11 cellular contexts compared by ENCODE assay signal in the genomic region with DNA sequence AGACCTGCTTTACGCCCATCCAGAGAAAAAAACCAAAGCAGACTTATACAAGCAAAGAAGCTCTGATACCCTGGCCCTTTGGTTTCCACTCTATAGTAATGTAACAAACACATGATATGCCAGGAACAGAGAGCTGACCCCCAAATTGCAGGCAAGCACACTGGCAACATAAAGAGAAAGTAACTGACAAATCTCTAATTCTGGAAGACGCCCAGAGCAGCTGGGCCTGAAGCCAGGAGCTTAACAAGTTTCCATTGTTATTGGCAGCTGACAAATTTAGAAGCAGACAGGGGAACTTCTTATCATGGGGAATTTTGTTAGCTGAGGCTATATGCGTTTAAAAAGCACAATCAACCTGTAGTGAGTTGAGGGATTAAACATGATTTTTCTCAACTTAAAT.
A peak's percentile ranks its signal among the peaks of the same experiment; 100 is the strongest.
DNase-seq lines count a peak whose midpoint lies in the region; ATAC-seq, FAIRE-seq and TF ChIP-seq lines count a peak whose summit lies in the region.
"Had no signal": no experiment of that assay in that cellular context is flagged by ENCODE, and none has a peak within 500 bp of the region (broad histone marks: within the 10 kb centered on the region; RNA-seq: fewer than 3 reads in every experiment).

No MANE protein-coding gene starts in this region.

- H3K36me3 ChIP-seq in upper lobe of left lung = no peaks in the 10 kb centered on the region

- BruUV-seq in MCF 10A (replicated peaks; lab: Mats Ljungman, UMichigan) = no TSS peak

- no peaks in the 10 kb centered on the region for H3K27me3 ChIP-seq in upper lobe of left lung

- CTCF ChIA-PET in MCF 10A (lab: Yijun Ruan, JAX) = interaction anchor here (0.6 kb wide), 1 partner anchor 12 kb away, joined by 3 read pairs; no protein-coding TSS in a partner anchor

- H3K9me3 Mint-ChIP-seq in MCF 10A (ENCODE audit: unreplicated experiment) = no peaks in the 10 kb centered on the region

- DNase-seq in NCI-H2081 (lab: John Stamatoyannopoulos, UW) (peak; percentile 34 to 77), NCI-H2081 treated with DMSO at 0.1 percent for 48 hours (lab: John Stamatoyannopoulos, UW) (no peak), MCF 10A (ENCODE audit: unreplicated experiment) (peak; percentile 77), left kidney (ENCODE audit: low read depth, low spot score) (peak; percentile 12), upper lobe of left lung (peak in 1 of 2 donors; percentile 45), GM12892 (ENCODE audit: insufficient read length) (no peak)
- no peak for DNase-seq in effector CD8-positive, alpha-beta T cell (lab: John Stamatoyannopoulos, UW)
- DNase-seq: ACHN had no signal

- peak overlapping the region; percentile 4 to 67 (median 42) for H3K27ac ChIP-seq in upper lobe of left lung

- TF ChIP-seq CTCF in MCF 10A (IDR thresholded peaks at IDR 0.05; ENCODE audit: unreplicated experiment) (no peak), upper lobe of left lung (IDR thresholded peaks at IDR 0.05) (no peak)

- H3K27ac Mint-ChIP-seq in MCF 10A (ENCODE audit: low read depth, unreplicated experiment) = no peak overlapping the region

- no peak for ATAC-seq in upper lobe of left lung (ENCODE audit: low FRiP score in 2 of 2)
- no peak for ATAC-seq in GM19467 (IDR thresholded peaks at IDR 0.05; ENCODE audit: unreplicated experiment)
- ATAC-seq: HCT116 had no signal

- H3K4me1 Mint-ChIP-seq in MCF 10A (ENCODE audit: insufficient read depth, unreplicated experiment) = no peaks in the 10 kb centered on the region

- no peak for TF ChIP-seq EP300 in upper lobe of left lung (IDR thresholded peaks at IDR 0.05)

- H3K36me3 Mint-ChIP-seq in MCF 10A (ENCODE audit: insufficient read depth, unreplicated experiment) = no peaks in the 10 kb centered on the region

- no peak overlapping the region for H3K4me3 ChIP-seq in upper lobe of left lung

- H3K4me1 ChIP-seq in upper lobe of left lung = peaks cover 11 to 17% (median 13%) of the 10 kb centered on the region in 4 donors

- H3K27me3 Mint-ChIP-seq in MCF 10A (ENCODE audit: insufficient read depth, unreplicated experiment) = no peaks in the 10 kb centered on the region

- no peak for TF ChIP-seq POLR2A in upper lobe of left lung (IDR thresholded peaks at IDR 0.05)
- TF ChIP-seq POLR2A in GM12892 (IDR thresholded peaks at IDR 0.05; ENCODE audit: low read depth, low read length) = no peak

- H3K4me3 Mint-ChIP-seq in MCF 10A (ENCODE audit: unreplicated experiment) = no peak overlapping the region

- H3K9me3 ChIP-seq in upper lobe of left lung = no peaks in the 10 kb centered on the region

- POLR2A ChIA-PET in MCF 10A (lab: Yijun Ruan, JAX) = interaction anchor here (0.7 to 0.9 kb wide), 3 partner anchors 14 to 747 kb away, joined by 3 to 5 read pairs (median 3); no protein-coding TSS in a partner anchor

- no peak for FAIRE-seq in GM12892 (lab: Jason Lieb, UNC)
- FAIRE-seq: TTC549 had no signal

- 28 to 40% methylated on average over 3 of the region's 3 CpGs for WGBS in upper lobe of left lung, 2 donors

- intact Hi-C loops in MCF 10A (cut with micrococcal nuclease) = no loop called here

Comparison
In these comparisons a context has a peak if more than half of its experiments do, and no peak if none do; other contexts are left out.
1. DNase-seq: peak in NCI-H2081 (2 of 2), MCF 10A (single experiment) and left kidney (single experiment); none in NCI-H2081 treated with DMSO at 0.1 percent for 48 hours (single experiment), GM12892 (single experiment) and effector CD8-positive, alpha-beta T cell (single experiment).